Comparison of ENCODE assay signal across 8 cellular contexts in the genomic region with DNA sequence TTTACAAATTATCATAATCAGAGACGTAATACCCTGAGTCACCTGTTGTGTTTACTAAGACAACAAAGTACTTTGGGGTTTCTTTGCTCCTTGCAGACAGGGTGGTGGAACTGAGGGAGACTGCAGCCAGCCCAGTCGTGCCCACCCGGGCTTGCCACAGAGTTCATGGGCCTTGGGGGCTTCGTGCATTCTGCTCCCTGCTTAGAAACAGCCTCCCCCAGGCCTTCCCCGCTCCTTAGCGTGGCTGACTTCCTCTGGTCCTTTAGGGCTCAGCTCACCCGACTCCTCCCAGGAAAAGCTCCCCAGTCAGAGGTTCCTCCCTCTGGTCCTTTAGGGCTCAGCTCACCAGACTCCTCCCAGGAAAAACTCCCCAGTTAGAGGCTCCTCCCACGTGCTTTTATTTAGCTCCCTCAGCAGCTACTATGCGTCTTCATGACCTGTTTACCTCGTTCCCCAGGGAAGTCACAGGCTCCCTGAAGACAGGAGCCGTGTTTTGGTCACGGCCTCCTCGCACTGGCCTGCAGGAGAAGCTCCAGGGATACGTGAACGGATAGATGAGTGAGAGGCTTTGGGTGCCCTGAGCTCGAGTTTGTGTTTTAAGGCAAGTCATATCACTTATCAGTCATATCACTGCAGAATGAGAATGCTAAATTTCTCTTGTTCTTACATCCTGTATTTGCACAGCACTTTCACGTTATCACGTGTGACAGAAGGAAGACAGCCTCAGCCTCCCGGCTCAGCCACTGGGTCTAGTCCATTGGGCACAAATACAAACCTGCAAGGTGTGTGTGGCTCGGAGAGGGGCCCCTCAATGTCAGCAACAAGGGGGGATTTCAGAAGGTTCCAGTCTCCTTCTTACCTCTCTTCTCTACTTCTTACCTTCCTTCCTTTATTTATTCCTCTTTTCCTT. TPM values are rescaled to one million over a fixed set of nuclear protein-coding genes. Genes with fewer than 3 reads are reported as not detected.
DNase-seq lines count a peak whose midpoint lies in the region; ATAC-seq and TF ChIP-seq lines count a peak whose summit lies in the region.

No MANE protein-coding gene starts in this region.

- H3K4me3 Mint-ChIP-seq in MCF 10A (ENCODE audit: unreplicated experiment) (no peak overlapping the region), nephron (peak overlapping the region in 1 of 3 experiments; percentile 12)
- H3K4me3 Mint-ChIP-seq in activated T-cell treated with anti-CD3 and anti-CD28 coated beads, Interleukin-2, amount 50 U/mL, for 72 hours, result peak overlapping the region; percentile 83 to 86

- no peak overlapping the region for H3K27ac ChIP-seq in breast epithelium

- H3K9ac ChIP-seq in Loucy (ENCODE audit: low read depth, low read length, poor library complexity, severe bottlenecking), result peak overlapping the region; percentile 43

- H3K9me3 Mint-ChIP-seq in MCF 10A (ENCODE audit: unreplicated experiment) (no peaks in the 10 kb centered on the region), nephron (peaks cover under 1% of the 10 kb centered on the region)
- no peaks in the 10 kb centered on the region for H3K9me3 Mint-ChIP-seq in activated T-cell treated with anti-CD3 and anti-CD28 coated beads, Interleukin-2, amount 50 U/mL, for 72 hours

- H3K4me1 ChIP-seq in breast epithelium (no peaks in the 10 kb centered on the region), Loucy (ENCODE audit: insufficient read depth, low read length, poor library complexity, severe bottlenecking) (peaks cover 31% of the 10 kb centered on the region), HAP-1 (no peaks in the 10 kb centered on the region)

- DNase-seq in MCF 10A (ENCODE audit: unreplicated experiment), result peak; percentile 74
- no peak for DNase-seq in breast epithelium (ENCODE audit: low spot score in 2 of 2)
- peak; percentile 48 to 53 for DNase-seq in activated T-cell treated with anti-CD3 and anti-CD28 coated beads, Interleukin-2, amount 50 U/mL, for 72 hours
- DNase-seq in HAP-1 (ENCODE audit: low spot score in 2 of 2), result no peak

- no peaks in the 10 kb centered on the region for H4K20me1 ChIP-seq in Loucy (ENCODE audit: insufficient read depth, low read length, poor library complexity, severe bottlenecking)

- H3K27ac Mint-ChIP-seq in MCF 10A (ENCODE audit: low read depth, unreplicated experiment) (no peak overlapping the region), nephron (peak overlapping the region; percentile 11 to 61 (median 55))
- peak overlapping the region; percentile 85 for H3K27ac Mint-ChIP-seq in activated T-cell treated with anti-CD3 and anti-CD28 coated beads, Interleukin-2, amount 50 U/mL, for 72 hours

- H3K79me2 ChIP-seq in Loucy (ENCODE audit: insufficient read depth, low read length), result no peaks in the 10 kb centered on the region

- H3F3A ChIP-seq in Loucy (ENCODE audit: low read depth), result no peaks in the 10 kb centered on the region

- ATAC-seq in activated T-cell treated with anti-CD3 and anti-CD28 coated beads, Interleukin-2, amount 50 U/mL, for 72 hours (replicated peaks in 1 of 2), result peak; percentile 90 to 95
- no peak for ATAC-seq in GM18861 (IDR thresholded peaks at IDR 0.05; ENCODE audit: unreplicated experiment)
- no peak for ATAC-seq in GM19455 (IDR thresholded peaks at IDR 0.05; ENCODE audit: unreplicated experiment)

- CTCF ChIA-PET in MCF 10A (lab: Yijun Ruan, JAX), result interaction anchor here (0.8 to 1.5 kb wide), 2 partner anchors 16 to 19 kb away, joined by 3 to 6 read pairs; no protein-coding TSS in a partner anchor

- POLR2A ChIA-PET in MCF 10A (lab: Yijun Ruan, JAX), result interaction anchor here (0.5 to 0.9 kb wide), 3 partner anchors 18 to 88 kb away, joined by 3 read pairs; no protein-coding TSS in a partner anchor

- no peaks in the 10 kb centered on the region for H3K27me3 Mint-ChIP-seq in MCF 10A (ENCODE audit: insufficient read depth, unreplicated experiment)
- no peaks in the 10 kb centered on the region for H3K27me3 Mint-ChIP-seq in activated T-cell treated with anti-CD3 and anti-CD28 coated beads, Interleukin-2, amount 50 U/mL, for 72 hours (ENCODE audit: low read depth)
- peaks cover 5% of the 10 kb centered on the region for H3K27me3 Mint-ChIP-seq in nephron (ENCODE audit: low read depth)

- H3K27me3 ChIP-seq in breast epithelium (no peaks in the 10 kb centered on the region), Loucy (ENCODE audit: insufficient read depth, low read length, poor library complexity, severe bottlenecking) (no peaks in the 10 kb centered on the region), HAP-1 (ENCODE audit: low read depth) (no peaks in the 10 kb centered on the region)

- H2AFZ ChIP-seq in Loucy (ENCODE audit: low read length), result peak overlapping the region; percentile 64

- H3K36me3 Mint-ChIP-seq in MCF 10A (ENCODE audit: insufficient read depth, unreplicated experiment), result no peaks in the 10 kb centered on the region
- no peaks in the 10 kb centered on the region for H3K36me3 Mint-ChIP-seq in activated T-cell treated with anti-CD3 and anti-CD28 coated beads, Interleukin-2, amount 50 U/mL, for 72 hours (ENCODE audit: insufficient read depth in 2 of 2)
- H3K36me3 Mint-ChIP-seq in nephron (ENCODE audit: low read depth), result no peaks in the 10 kb centered on the region

- peak overlapping the region; percentile 59 for H3K4me2 ChIP-seq in Loucy (ENCODE audit: low read depth, low read length, poor library complexity, severe bottlenecking)

- TF ChIP-seq POLR2A in breast epithelium (IDR thresholded peaks at IDR 0.05), result no peak

- H3K9me3 ChIP-seq in breast epithelium (no peaks in the 10 kb centered on the region), Loucy (ENCODE audit: insufficient read depth, low read depth, low read length) (no peaks in the 10 kb centered on the region; the same call in 1 of the 2 replicates), HAP-1 (no peaks in the 10 kb centered on the region)

- peaks cover 18% of the 10 kb centered on the region for H3K4me1 Mint-ChIP-seq in MCF 10A (ENCODE audit: insufficient read depth, unreplicated experiment)
- peaks cover 25% of the 10 kb centered on the region for H3K4me1 Mint-ChIP-seq in activated T-cell treated with anti-CD3 and anti-CD28 coated beads, Interleukin-2, amount 50 U/mL, for 72 hours (ENCODE audit: low read depth)
- H3K4me1 Mint-ChIP-seq in nephron, result peaks cover 30% of the 10 kb centered on the region

- in situ Hi-C loops in HAP-1 (cut with MboI; ENCODE audit: low sequenced_read_pairs), result no loop called here

- H3K36me3 ChIP-seq in breast epithelium, result no peaks in the 10 kb centered on the region
- H3K36me3 ChIP-seq in Loucy (ENCODE audit: insufficient read depth, low read length), result no peaks in the 10 kb centered on the region
- no peaks in the 10 kb centered on the region for H3K36me3 ChIP-seq in HAP-1 (replicated peaks)

- peak overlapping the region in 1 of 3 donors; percentile 11 for H3K4me3 ChIP-seq in breast epithelium
- peak overlapping the region; percentile 45 for H3K4me3 ChIP-seq in Loucy (ENCODE audit: low read length, poor library complexity, severe bottlenecking)
- no peak overlapping the region for H3K4me3 ChIP-seq in HAP-1

- H3K9me2 ChIP-seq in Loucy (replicated peaks; ENCODE audit: low read depth, low read length), result no peaks in the 10 kb centered on the region

- intact Hi-C loops in MCF 10A (cut with micrococcal nuclease), result no loop called here
- intact Hi-C loops in breast epithelium (cut with DNase I; ENCODE audit: low total_unique reads), result no loop called here

- TF ChIP-seq CTCF in MCF 10A (IDR thresholded peaks at IDR 0.05; ENCODE audit: unreplicated experiment) (no peak), breast epithelium (IDR thresholded peaks at IDR 0.05) (no peak), Loucy (conservative IDR thresholded peaks at IDR 0.05; ENCODE audit: low read length) (no peak), nephron (IDR thresholded peaks at IDR 0.05; ENCODE audit: unreplicated experiment in 3 of 3) (no peak)

- no TSS peak for BruUV-seq in MCF 10A (replicated peaks; lab: Mats Ljungman, UMichigan)

RNA-seq across cellular contexts. Expression of a gene that starts 52.7 kb away (rescaled TPM):
- total RNA-seq in MCF 10A (2022) (not detected in 2 replicates), breast epithelium (10 to 100 TPM in 1 of 3 donors, 1 to 10 TPM in 1, under 1 TPM in 1; 0.48 to 14.0 (median 4.6) TPM)
- total RNA-seq in activated T-cell treated with anti-CD3 and anti-CD28 coated beads, Interleukin-2, amount 50 U/mL, for 72 hours, result 1 to 10 TPM in 1 of 2 donors, under 1 TPM in 1; 0.46 to 3.0 TPM

Comparison
In these comparisons a context has a peak if more than half of its experiments do, and no peak if none do; other contexts are left out.
1. DNase-seq: peak in MCF 10A (single experiment) and activated T-cell treated with anti-CD3 and anti-CD28 coated beads, Interleukin-2, amount 50 U/mL, for 72 hours (2 of 2); none in breast epithelium (0 of 2) and HAP-1 (0 of 2).
2. ATAC-seq: peak in activated T-cell treated with anti-CD3 and anti-CD28 coated beads, Interleukin-2, amount 50 U/mL, for 72 hours (2 of 2); none in GM18861 (single experiment) and GM19455 (single experiment).